In the genomic region with DNA sequence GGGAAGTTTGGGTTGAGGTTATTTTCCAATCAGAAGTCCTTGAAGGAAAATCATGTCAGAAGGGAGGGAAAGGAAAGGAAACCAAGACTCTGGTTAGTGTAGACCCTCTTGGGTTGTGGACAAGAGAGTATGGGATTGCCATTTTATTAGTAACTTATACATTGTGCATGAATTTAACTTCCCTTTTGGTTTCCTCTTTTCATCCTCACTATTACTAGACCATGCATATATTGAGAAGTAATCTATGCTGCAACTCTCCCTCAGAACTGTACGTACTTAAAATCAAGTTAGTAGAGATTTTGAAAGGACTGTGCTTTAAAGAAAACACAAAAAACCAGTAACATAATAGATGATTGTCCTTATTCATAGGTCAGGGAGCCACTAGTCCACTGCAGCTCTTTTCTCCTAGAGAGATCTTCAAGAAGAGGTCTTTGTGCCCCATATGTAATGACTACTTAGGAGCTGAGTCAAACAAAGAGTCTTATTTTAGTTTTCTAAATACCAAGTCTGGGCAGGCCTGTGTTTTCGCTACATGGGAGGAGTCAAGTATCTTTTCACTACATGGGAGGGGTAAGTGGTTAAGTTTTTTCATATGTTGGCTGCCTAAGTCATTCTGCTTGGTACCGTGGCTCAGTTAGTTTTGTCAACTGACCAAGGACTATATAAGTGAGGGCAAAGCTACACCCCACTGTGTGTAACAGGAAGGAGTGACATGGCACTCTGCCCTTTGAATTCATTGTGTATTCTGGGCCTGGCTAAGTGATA, we compare ENCODE assay signal across 9 cellular contexts. TPM values are rescaled to one million over a fixed set of nuclear protein-coding genes. Genes with fewer than 3 reads are reported as not detected.
DNase-seq lines count a peak whose midpoint lies in the region; ATAC-seq and TF ChIP-seq lines count a peak whose summit lies in the region.
"Had no signal": no experiment of that assay in that cellular context is flagged by ENCODE, and none has a peak within 500 bp of the region (broad histone marks: within the 10 kb centered on the region; RNA-seq: fewer than 3 reads in every experiment).

No MANE protein-coding gene starts in this region.

- peak; percentile 96 for ATAC-seq in HG02870 (IDR thresholded peaks at IDR 0.05; ENCODE audit: unreplicated experiment)
- ATAC-seq in RWPE2 (ENCODE audit: low read depth): peak; percentile 64; the same call in 1 of the 3 replicates

- TF ChIP-seq POLR2A in prostate gland (IDR thresholded peaks at IDR 0.05): no peak
- TF ChIP-seq POLR2A in vagina (IDR thresholded peaks at IDR 0.05): no peak

- 42% methylated on average over 3 of the region's 3 CpGs for WGBS in prostate gland

- no peak for TF ChIP-seq CTCF in RWPE2 (IDR thresholded peaks at IDR 0.05; ENCODE audit: poor library complexity, severe bottlenecking)
- TF ChIP-seq CTCF in prostate gland (IDR thresholded peaks at IDR 0.05): no peak
- TF ChIP-seq CTCF in vagina (IDR thresholded peaks at IDR 0.05): no peak

- no peak overlapping the region for H3K4me3 ChIP-seq in RWPE2 (ENCODE audit: severe bottlenecking)
- no peak overlapping the region for H3K4me3 ChIP-seq in prostate gland
- H3K4me3 ChIP-seq in vagina: no peak overlapping the region
- H3K4me3 ChIP-seq: SJSA1 had no signal

- no peaks in the 10 kb centered on the region for H3K9me3 ChIP-seq in RWPE2 (ENCODE audit: severe bottlenecking)
- no peaks in the 10 kb centered on the region for H3K9me3 ChIP-seq in prostate gland
- no peaks in the 10 kb centered on the region for H3K9me3 ChIP-seq in vagina
- H3K9me3 ChIP-seq: SJSA1 had no signal

- peak; percentile 3 for DNase-seq in DMS79 treated with DMSO at 0.1 percent for 48 hours (lab: John Stamatoyannopoulos, UW)
- no peak for DNase-seq in DMS79 (lab: John Stamatoyannopoulos, UW)
- no peak for DNase-seq in RWPE2 (ENCODE audit: low spot score)
- peak; percentile 59 for DNase-seq in prostate gland (ENCODE audit: low spot score)
- no peak for DNase-seq in vagina (ENCODE audit: extremely low spot score in 2 of 2)
- no peak for DNase-seq in T1000 (lab: John Stamatoyannopoulos, UW)
- DNase-seq in GF-D8 (lab: John Stamatoyannopoulos, UW): no peak

- H3K27ac ChIP-seq in RWPE2 (ENCODE audit: poor library complexity, severe bottlenecking) (no peak overlapping the region), prostate gland (peak overlapping the region in 1 of 2 donors; percentile 33), vagina (no peak overlapping the region)
- H3K27ac ChIP-seq: SJSA1 had no signal

- no peaks in the 10 kb centered on the region for H3K27me3 ChIP-seq in RWPE2 (ENCODE audit: insufficient read depth, poor library complexity, severe bottlenecking)
- H3K27me3 ChIP-seq in prostate gland (replicated peaks; ENCODE audit: insufficient read depth): no peaks in the 10 kb centered on the region
- no peaks in the 10 kb centered on the region for H3K27me3 ChIP-seq in vagina
- H3K27me3 ChIP-seq: SJSA1 had no signal

- no peaks in the 10 kb centered on the region for H3K36me3 ChIP-seq in RWPE2 (ENCODE audit: low read depth)
- no peaks in the 10 kb centered on the region for H3K36me3 ChIP-seq in prostate gland
- no peaks in the 10 kb centered on the region for H3K36me3 ChIP-seq in vagina
- H3K36me3 ChIP-seq: SJSA1 had no signal

- H3K4me1 ChIP-seq in RWPE2 (ENCODE audit: insufficient read depth, poor library complexity, severe bottlenecking): peaks cover 3% of the 10 kb centered on the region
- H3K4me1 ChIP-seq in prostate gland (replicated peaks): no peaks in the 10 kb centered on the region
- H3K4me1 ChIP-seq in vagina: no peaks in the 10 kb centered on the region

- intact Hi-C loops in prostate gland (cut with DNase I) (no loop called here), vagina (cut with DNase I) (no loop called here)

RNA-seq across cellular contexts. Expression of a gene that starts 25.2 kb away (rescaled TPM):
- total RNA-seq in prostate gland (10 to 100 TPM; 27.5 to 30.5 TPM), vagina (13.5 TPM)

Comparison
In these comparisons a context has a peak if more than half of its experiments do, and no peak if none do; other contexts are left out.
1. DNase-seq: peak in DMS79 treated with DMSO at 0.1 percent for 48 hours (single experiment) and prostate gland (single experiment); none in DMS79 (single experiment), RWPE2 (single experiment), vagina (0 of 2), T1000 (single experiment) and GF-D8 (single experiment).